9 cellular contexts compared by ENCODE assay signal in the genomic region with DNA sequence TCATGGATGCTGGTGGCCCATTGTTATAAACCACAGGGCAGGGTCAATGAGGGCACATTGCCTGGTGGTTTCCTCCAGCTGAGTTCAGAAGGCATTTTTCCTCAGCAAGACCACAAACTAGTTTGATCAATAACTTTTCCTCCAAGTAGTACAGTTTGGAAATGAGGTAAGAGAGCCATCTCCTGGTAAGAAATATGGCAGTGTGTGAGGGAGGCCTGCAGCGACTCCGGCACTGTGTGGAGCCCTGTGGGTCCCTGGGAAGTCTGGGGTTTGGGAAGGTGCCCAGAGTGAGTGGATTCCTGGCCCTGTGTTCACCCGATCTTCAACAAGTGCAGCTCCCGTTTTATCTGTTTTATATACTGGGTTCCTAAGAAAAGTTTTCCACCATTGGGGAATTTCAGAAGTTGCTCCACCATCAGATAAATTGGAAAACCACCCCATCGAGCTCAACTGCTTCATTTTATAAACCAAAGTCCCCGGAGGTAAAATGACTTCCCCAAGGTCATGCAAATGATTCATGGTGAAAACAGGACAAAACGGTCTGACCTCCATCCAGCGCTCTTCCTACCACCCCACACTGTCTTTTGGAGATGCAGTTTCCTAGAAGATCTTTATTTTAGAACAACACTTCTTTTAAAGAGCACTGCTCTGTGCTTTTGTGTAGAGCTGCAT.
DNase-seq lines count a peak whose midpoint lies in the region; ATAC-seq and TF ChIP-seq lines count a peak whose summit lies in the region.
"Had no signal": no experiment of that assay in that cellular context is flagged by ENCODE, and none has a peak within 500 bp of the region (broad histone marks: within the 10 kb centered on the region; RNA-seq: fewer than 3 reads in every experiment).

No MANE protein-coding gene starts in this region.

- H3K36me3 Mint-ChIP-seq in T-cell = no peaks in the 10 kb centered on the region

- H3K27me3 ChIP-seq in foreskin keratinocyte (peaks cover 14% of the 10 kb centered on the region), aorta (ENCODE audit: control insufficient read depth in 1 of 2, insufficient read depth in 2 of 2, low read length in 1 of 2) (no peaks in the 10 kb centered on the region)
- H3K27me3 ChIP-seq: gastrocnemius medialis had no signal

- H3K4me1 ChIP-seq in foreskin keratinocyte = no peaks in the 10 kb centered on the region
- no peaks in the 10 kb centered on the region for H3K4me1 ChIP-seq in aorta (ENCODE audit: control insufficient read depth in 1 of 2, insufficient read depth in 2 of 2, low read length in 2 of 2)
- H3K4me1 ChIP-seq: gastrocnemius medialis had no signal

- H3K27me3 Mint-ChIP-seq in T-cell = no peaks in the 10 kb centered on the region

- H3K27ac Mint-ChIP-seq in T-cell = peak overlapping the region; percentile 75 to 78

- POLR2A ChIA-PET in T-cell (lab: Charles Lee) = no interaction called here

- H3K9me3 Mint-ChIP-seq in T-cell = peaks cover 0 to 3% (median 0%) of the 10 kb centered on the region in 3 donors

- DNase-seq in stimulated activated CD4-positive, alpha-beta T cell treated with anti-CD3 and anti-CD28 coated beads, Interleukin-15, amount 100 ng/mL, for 24 hours = peak; percentile 15
- no peak for DNase-seq in stimulated activated CD4-positive, alpha-beta T cell treated with anti-CD3 and anti-CD28 coated beads, Interleukin-1b, Interleukin-23, amount 100 ng/mL, for 48 hours
- DNase-seq in T-cell = peak in 2 of 34 experiments; percentile 4 to 20
- DNase-seq in foreskin keratinocyte = no peak
- DNase-seq in aorta = no peak
- no peak for DNase-seq in NCI-H2081 treated with DMSO at 0.1 percent for 48 hours (lab: John Stamatoyannopoulos, UW)
- no peak for DNase-seq in stimulated activated CD4-positive, alpha-beta T cell treated with anti-CD3 and anti-CD28 coated beads, Interleukin-2, amount 100 ng/mL, for 24 hours
- no peak for DNase-seq in SKM-1 (lab: John Stamatoyannopoulos, UW; ENCODE audit: unreplicated experiment)
- DNase-seq: gastrocnemius medialis had no signal

- H3K4me3 Mint-ChIP-seq in T-cell = no peak overlapping the region

- no peaks in the 10 kb centered on the region for H3K9me3 ChIP-seq in aorta (ENCODE audit: control insufficient read depth, low read length)
- H3K9me3 ChIP-seq: gastrocnemius medialis had no signal

- peak in 3 of 4 experiments; percentile 70 to 82 (median 72) for ATAC-seq in T-cell (replicated peaks in 1 of 4)
- ATAC-seq in foreskin keratinocyte = peak; percentile 15
- peak; percentile 54 for ATAC-seq in aorta (ENCODE audit: low FRiP score)

- H3K27ac ChIP-seq in foreskin keratinocyte (no peak overlapping the region), aorta (ENCODE audit: low read depth in 1 of 2, low read length in 2 of 2) (no peak overlapping the region)
- H3K27ac ChIP-seq: gastrocnemius medialis had no signal

- intact Hi-C loops in aorta (cut with DNase I) = no loop called here

- H3K36me3 ChIP-seq in aorta (ENCODE audit: control insufficient read depth in 1 of 2, insufficient read depth in 2 of 2, low read length in 1 of 2) = no peaks in the 10 kb centered on the region
- H3K36me3 ChIP-seq: gastrocnemius medialis had no signal

- CTCF ChIA-PET in T-cell (lab: Charles Lee) = interaction anchor here (0.7 to 5.6 kb wide), 12 partner anchors 10 to 389 kb away, joined by 3 to 75 read pairs (median 4); no protein-coding TSS in a partner anchor

- TF ChIP-seq CTCF in foreskin keratinocyte (conservative IDR thresholded peaks at IDR 0.05) = peak; percentile 52

- no peak overlapping the region for H3K4me3 ChIP-seq in aorta (ENCODE audit: low read length in 2 of 2)
- H3K4me3 ChIP-seq: gastrocnemius medialis had no signal

- WGBS in aorta, 2 donors = 80 to 82% methylated on average over 8 of the region's 8 CpGs

- peaks cover 38 to 56% (median 54%) of the 10 kb centered on the region in 3 donors for H3K4me1 Mint-ChIP-seq in T-cell

Comparison
In these comparisons a context has a peak if more than half of its experiments do, and no peak if none do; other contexts are left out.
1. ATAC-seq: peak in every context shown above with its lines; median percentile 72 in T-cell; 54 in aorta; 15 in foreskin keratinocyte.